In the genomic region with DNA sequence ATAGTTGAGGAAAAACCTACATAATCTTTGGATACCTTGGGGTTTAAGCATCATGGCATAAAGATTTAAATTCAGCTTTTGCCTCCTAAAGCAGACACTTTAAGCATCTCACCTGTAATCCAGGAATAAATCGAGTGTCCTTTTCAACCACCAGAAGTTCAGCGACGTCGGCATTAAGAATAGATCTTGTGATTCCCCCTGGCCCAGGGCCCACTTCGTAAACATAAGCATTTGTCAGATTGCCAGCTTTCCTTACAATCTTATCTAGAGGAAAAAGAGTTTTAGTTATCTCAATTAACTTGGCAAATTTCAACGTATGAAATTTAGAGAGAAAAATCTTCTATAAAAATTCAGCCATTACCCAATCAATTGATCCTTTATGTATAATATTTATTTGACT, we compare ENCODE assay signal across 20 cellular contexts. TPM values are rescaled to one million over a fixed set of nuclear protein-coding genes. Genes with fewer than 3 reads are reported as not detected.
A peak's percentile ranks its signal among the peaks of the same experiment; 100 is the strongest.
DNase-seq lines count a peak whose midpoint lies in the region; ATAC-seq and TF ChIP-seq lines count a peak whose summit lies in the region.
"Had no signal": no experiment of that assay in that cellular context is flagged by ENCODE, and none has a peak within 500 bp of the region (broad histone marks: within the 10 kb centered on the region; RNA-seq: fewer than 3 reads in every experiment).

No MANE protein-coding gene starts in this region.

- 0 out of 2 replicates have a peak overlapping the region, but pooled peaks have one; percentile 30 for H2AFZ ChIP-seq in SK-N-SH (ENCODE audit: low read depth)

- ATAC-seq in SK-N-SH treated with all-trans-retinoic acid at 6 μM for 48 hours (no peak), GM18517 (IDR thresholded peaks at IDR 0.05; ENCODE audit: unreplicated experiment) (no peak), HG02610 (IDR thresholded peaks at IDR 0.05; ENCODE audit: unreplicated experiment) (no peak)
- ATAC-seq: HCT116, natural killer cell had no signal

- TF ChIP-seq RAD21 in SK-N-SH (IDR thresholded peaks at IDR 0.05; ENCODE audit: low read length), result no peak

- intact Hi-C loops in ovary (cut with DNase I), result no loop called here

- H3K27me3 ChIP-seq in SK-N-SH (ENCODE audit: insufficient read depth) (no peaks in the 10 kb centered on the region), ovary (no peaks in the 10 kb centered on the region)
- H3K27me3 ChIP-seq: Peyer's patch had no signal

- peaks cover 36% of the 10 kb centered on the region for H3K4me1 Mint-ChIP-seq in nephron progenitor cell

- no peaks in the 10 kb centered on the region for H3K9me3 ChIP-seq in SK-N-SH
- H3K9me3 ChIP-seq in ovary, result no peaks in the 10 kb centered on the region
- H3K9me3 ChIP-seq: Caco-2, Peyer's patch had no signal

- no peak for TF ChIP-seq EP300 in SK-N-SH (IDR thresholded peaks at IDR 0.05; ENCODE audit: borderline replicate concordance in 1 of 2, low read depth in 1 of 2, low read length in 1 of 2)
- no peak for TF ChIP-seq EP300 in ovary (IDR thresholded peaks at IDR 0.05)

- no peak overlapping the region for H3K4me3 Mint-ChIP-seq in nephron progenitor cell
- H3K4me3 Mint-ChIP-seq: activated B cell treated with CpG ODN at 0.5 μM for 24 hours, natural killer cell had no signal

- TF ChIP-seq CTCF in SK-N-SH (IDR thresholded peaks at IDR 0.05) (no peak), nephron progenitor cell (IDR thresholded peaks at IDR 0.05) (no peak), ovary (IDR thresholded peaks at IDR 0.05) (no peak)

- DNase-seq in SK-N-SH, result no peak
- DNase-seq in NCI-H2029 (lab: John Stamatoyannopoulos, UW), result peak; percentile 48
- peak; percentile 84 for DNase-seq in dermis blood vessel endothelial cell
- no peak for DNase-seq in nephron progenitor cell
- no peak for DNase-seq in ovary
- DNase-seq: activated B cell treated with CpG ODN at 0.5 μM for 24 hours, activated gamma-delta T cell treated with Interleukin-2 at 50 U/mL for 16 hours, Caco-2, GF-D8, natural killer cell, NCI-H1048, NCI-H524, Peyer's patch had no signal

- H4K20me1 ChIP-seq in SK-N-SH (ENCODE audit: insufficient read depth), result no peaks in the 10 kb centered on the region

- H3K27ac ChIP-seq in SK-N-SH (ENCODE audit: low read depth in 2 of 2, low read length in 1 of 2), result peak overlapping the region; percentile 28 to 55; a peak in 3 of 4 replicates
- no peak overlapping the region for H3K27ac ChIP-seq in ovary
- H3K27ac ChIP-seq: Peyer's patch had no signal

- peaks cover 10% of the 10 kb centered on the region for H3F3A ChIP-seq in SK-N-SH (replicated peaks; ENCODE audit: insufficient read depth)

- no peak overlapping the region for H3K4me2 ChIP-seq in SK-N-SH

- peaks cover 64% of the 10 kb centered on the region for H3K79me2 ChIP-seq in SK-N-SH (ENCODE audit: insufficient read depth)

- no peaks in the 10 kb centered on the region for H3K9me3 Mint-ChIP-seq in nephron progenitor cell
- H3K9me3 Mint-ChIP-seq: activated B cell treated with CpG ODN at 0.5 μM for 24 hours, brain, IgD-negative memory B cell, natural killer cell had no signal

- POLR2A ChIA-PET in SK-N-SH (lab: Yijun Ruan, JAX), result no interaction called here

- no peaks in the 10 kb centered on the region for H3K9me2 ChIP-seq in SK-N-SH

- H3K4me1 ChIP-seq in SK-N-SH (ENCODE audit: control insufficient read depth in 1 of 2, insufficient read depth in 2 of 2, low read depth in 1 of 2, low read length in 1 of 2), result peaks cover 15 to 22% of the 10 kb centered on the region in 2 experiments
- no peaks in the 10 kb centered on the region for H3K4me1 ChIP-seq in ovary (ENCODE audit: insufficient read depth)
- H3K4me1 ChIP-seq: Caco-2 had no signal

- H3K36me3 ChIP-seq in SK-N-SH (replicated peaks in 1 of 2; ENCODE audit: control insufficient read depth in 1 of 2, insufficient read depth in 2 of 2, low read length in 1 of 2) (peaks cover 49 to 57% of the 10 kb centered on the region in 2 experiments), ovary (no peaks in the 10 kb centered on the region)

- peaks cover 56% of the 10 kb centered on the region for H3K36me3 Mint-ChIP-seq in nephron progenitor cell (ENCODE audit: low read depth)
- H3K36me3 Mint-ChIP-seq: natural killer cell had no signal

- TF ChIP-seq POLR2A in ovary (IDR thresholded peaks at IDR 0.05), result no peak

- no peak overlapping the region for H3K9ac ChIP-seq in SK-N-SH

- H3K27ac Mint-ChIP-seq in nephron progenitor cell, result peak overlapping the region; percentile 68

- CTCF ChIA-PET in SK-N-SH (lab: Yijun Ruan, JAX), result interaction anchor here (1.0 to 3.4 kb wide), 6 partner anchors 9 to 635 kb away, joined by 3 to 14 read pairs (median 4); no protein-coding TSS in a partner anchor

- no peaks in the 10 kb centered on the region for H3K27me3 Mint-ChIP-seq in nephron progenitor cell (ENCODE audit: low read depth, poor library complexity)
- H3K27me3 Mint-ChIP-seq: activated B cell treated with CpG ODN at 0.5 μM for 24 hours, IgD-negative memory B cell had no signal

- H3K4me3 ChIP-seq in SK-N-SH (ENCODE audit: low read depth in 2 of 2, low read length in 1 of 2) (no peak overlapping the region), ovary (no peak overlapping the region)
- H3K4me3 ChIP-seq: Peyer's patch had no signal

- 61% methylated on average over 6 of the region's 6 CpGs for WGBS in SK-N-SH (ENCODE audit: low lambda C conversion rate)
- 74 to 80% (median 75%) methylated on average over 6 of the region's 6 CpGs for WGBS in ovary, 3 donors

TF ChIP-seq in SK-N-SH, 30 proteins besides CTCF, POLR2A, EP300 and RAD21 (continues in another document):
- no peak for TF ChIP-seq TCF12 (IDR thresholded peaks at IDR 0.05)
- TF ChIP-seq, protein P1, sequence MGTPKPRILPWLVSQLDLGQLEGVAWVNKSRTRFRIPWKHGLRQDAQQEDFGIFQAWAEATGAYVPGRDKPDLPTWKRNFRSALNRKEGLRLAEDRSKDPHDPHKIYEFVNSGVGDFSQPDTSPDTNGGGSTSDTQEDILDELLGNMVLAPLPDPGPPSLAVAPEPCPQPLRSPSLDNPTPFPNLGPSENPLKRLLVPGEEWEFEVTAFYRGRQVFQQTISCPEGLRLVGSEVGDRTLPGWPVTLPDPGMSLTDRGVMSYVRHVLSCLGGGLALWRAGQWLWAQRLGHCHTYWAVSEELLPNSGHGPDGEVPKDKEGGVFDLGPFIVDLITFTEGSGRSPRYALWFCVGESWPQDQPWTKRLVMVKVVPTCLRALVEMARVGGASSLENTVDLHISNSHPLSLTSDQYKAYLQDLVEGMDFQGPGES (IDR thresholded peaks at IDR 0.05; ENCODE audit: low read depth, low read length), result no peak
- TF ChIP-seq FOSL2 (IDR thresholded peaks at IDR 0.05; ENCODE audit: borderline replicate concordance, low read depth), result no peak
- TF ChIP-seq CHD2 (IDR thresholded peaks at IDR 0.05; ENCODE audit: low read length, partially characterized antibody), result no peak
- no peak for TF ChIP-seq SMC3 (IDR thresholded peaks at IDR 0.05; ENCODE audit: low read depth, low read length)
- no peak for TF ChIP-seq RXRA (IDR thresholded peaks at IDR 0.05; ENCODE audit: borderline replicate concordance, low read depth)
- no peak for TF ChIP-seq TEAD4 (IDR thresholded peaks at IDR 0.05; ENCODE audit: borderline replicate concordance, insufficient read depth)
- TF ChIP-seq, protein P2, sequence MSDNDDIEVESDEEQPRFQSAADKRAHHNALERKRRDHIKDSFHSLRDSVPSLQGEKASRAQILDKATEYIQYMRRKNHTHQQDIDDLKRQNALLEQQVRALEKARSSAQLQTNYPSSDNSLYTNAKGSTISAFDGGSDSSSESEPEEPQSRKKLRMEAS (IDR thresholded peaks at IDR 0.05; ENCODE audit: low read depth), result no peak
- TF ChIP-seq YY1 (IDR thresholded peaks at IDR 0.05; ENCODE audit: low read depth), result no peak
- TF ChIP-seq GABPA (IDR thresholded peaks at IDR 0.05; ENCODE audit: low read depth), result no peak
- no peak for TF ChIP-seq RCOR1 (IDR thresholded peaks at IDR 0.05; ENCODE audit: low read length)

TF ChIP-seq in SK-N-SH treated with all-trans-retinoic acid at 6 μM for 48 hours, 23 proteins besides CTCF, POLR2A, EP300 and RAD21:
- TF ChIP-seq ZC3H10 (CRISPR knock-in tag; IDR thresholded peaks at IDR 0.05), result no peak
- TF ChIP-seq PATZ1 (CRISPR knock-in tag; IDR thresholded peaks at IDR 0.05; ENCODE audit: borderline replicate concordance), result no peak
- no peak for TF ChIP-seq ZNF70 (CRISPR knock-in tag; IDR thresholded peaks at IDR 0.05)
- TF ChIP-seq ARNTL (CRISPR knock-in tag; IDR thresholded peaks at IDR 0.05; ENCODE audit: borderline replicate concordance, low read depth), result no peak
- TF ChIP-seq SNAI2 (CRISPR knock-in tag; IDR thresholded peaks at IDR 0.05), result no peak
- no peak for TF ChIP-seq PPARA (CRISPR knock-in tag; IDR thresholded peaks at IDR 0.05; ENCODE audit: borderline replicate concordance)

RNA-seq across cellular contexts. Expression of gene TFB1M, which starts 3.2 kb away (rescaled TPM):
- polyA plus RNA-seq in SK-N-SH (2012; rRNA removed) (28.4 and 36.1 TPM in 2 replicates), ovary (10 to 100 TPM in 1 of 2 donors, 1 to 10 TPM in 1; 9.6 to 16.0 TPM)
- polyA plus RNA-seq in SK-N-SH (2012; cell fraction: cytosol; rRNA removed), result 29.4 and 31.6 TPM in 2 replicates
- 64.7 and 89.2 TPM in 2 replicates for polyA plus RNA-seq in SK-N-SH (2012; cell fraction: nucleus; rRNA removed)
- total RNA-seq in dermis blood vessel endothelial cell (11.9 and 15.6 TPM in 2 replicates), ovary (10 to 100 TPM in 5 of 7 donors, 1 to 10 TPM in 2; 6.7 to 18.5 (median 14.6) TPM)

RNA-seq across cellular contexts. Expression of gene CLDN20, which starts 47.3 kb away (rescaled TPM):
- polyA plus RNA-seq in SK-N-SH (2012; rRNA removed) (0.07 TPM in 1 of 2 replicates, not detected in the other), ovary (not detected)
- 0.04 and 0.18 TPM in 2 replicates for polyA plus RNA-seq in SK-N-SH (2012; cell fraction: cytosol; rRNA removed)
- polyA plus RNA-seq in SK-N-SH (2012; cell fraction: nucleus; rRNA removed), result 0.06 and 0.39 TPM in 2 replicates
- total RNA-seq in dermis blood vessel endothelial cell (not detected in 2 replicates), ovary (not detected)
- total RNA-seq: activated B cell treated with CpG ODN at 0.5 μM for 24 hours, Caco-2, frontal cortex, natural killer cell had no signal
- polyA plus RNA-seq: IgD-negative memory B cell had no signal

Comparison
In these comparisons a context has a peak if more than half of its experiments do, and no peak if none do; other contexts are left out.
1. DNase-seq: peak in NCI-H2029 (single experiment) and dermis blood vessel endothelial cell (single experiment); none in SK-N-SH (single experiment), nephron progenitor cell (single experiment) and ovary (0 of 5).
2. H3K27ac ChIP-seq: peak in SK-N-SH (2 of 2); none in ovary (0 of 2).